ENCODE assay signal across 8 cellular contexts in the genomic region with DNA sequence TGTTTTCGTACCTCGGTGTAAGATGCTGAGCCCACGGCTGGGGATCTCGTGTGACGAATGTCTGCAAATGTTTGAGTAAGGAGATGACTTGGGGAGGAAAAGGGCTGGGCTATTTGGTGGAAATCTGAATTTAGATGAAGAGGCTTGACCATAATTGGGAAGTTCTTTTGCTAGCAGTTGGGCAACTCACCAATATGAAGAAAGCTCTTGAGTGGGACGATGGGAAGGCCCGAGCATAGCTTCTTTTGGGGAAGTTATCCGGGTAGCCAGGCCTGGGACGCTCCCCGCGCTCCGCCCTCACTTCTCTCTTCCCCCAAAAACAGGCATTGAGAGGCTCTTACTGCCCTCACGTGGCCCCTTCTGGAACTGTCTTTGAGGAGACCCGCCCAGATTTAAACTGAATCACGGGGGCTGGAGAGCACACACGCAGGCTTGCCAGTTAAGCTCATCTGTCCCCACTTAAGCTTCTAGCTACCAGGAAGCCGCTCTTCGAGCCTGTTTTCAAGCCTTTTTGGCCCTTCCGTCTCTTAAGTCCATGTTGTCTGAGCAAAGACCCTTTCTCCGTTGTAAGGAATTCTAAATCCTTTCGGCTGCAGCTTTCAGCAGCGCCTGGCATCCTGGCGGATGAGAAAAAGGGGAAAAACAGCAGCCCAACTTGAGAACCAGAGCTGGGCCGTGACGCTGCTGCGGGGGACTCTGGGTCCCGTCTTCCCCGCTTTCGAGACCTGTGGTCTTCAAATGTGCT.
DNase-seq lines count a peak whose midpoint lies in the region; ATAC-seq and TF ChIP-seq lines count a peak whose summit lies in the region.

No MANE protein-coding gene starts in this region.

- TF ChIP-seq CTCF in DOHH2 (IDR thresholded peaks at IDR 0.05; ENCODE audit: low read depth, low read length, poor library complexity, severe bottlenecking), result peak; percentile 84

- DNase-seq in Jurkat, Clone E6-1 (ENCODE audit: low read depth, low spot score), result peak; percentile 83
- peak; percentile 87 to 90 for DNase-seq in activated T-cell treated with anti-CD3 and anti-CD28 coated beads, Interleukin-2, amount 50 U/mL, for 72 hours
- DNase-seq in fibroblast of gingiva (ENCODE audit: low read depth), result peak; percentile 97
- DNase-seq in naive B cell, result peak; percentile 89
- DNase-seq in stimulated activated effector memory CD8-positive, alpha-beta T cell treated with anti-CD3 and anti-CD28 coated beads, Interleukin-12 subunit alpha, Interleukin-12 subunit beta, amount 100 ng/mL, for 72 hours (ENCODE audit: low spot score in 2 of 2), result peak; percentile 85 to 95

- peak overlapping the region; percentile 64 for H3K27ac Mint-ChIP-seq in activated T-cell treated with anti-CD3 and anti-CD28 coated beads, Interleukin-2, amount 50 U/mL, for 72 hours
- peak overlapping the region; percentile 90 to 99 (median 97) for H3K27ac Mint-ChIP-seq in naive B cell
- H3K27ac Mint-ChIP-seq in stimulated activated effector memory CD8-positive, alpha-beta T cell treated with anti-CD3 and anti-CD28 coated beads, Interleukin-12 subunit alpha, Interleukin-12 subunit beta, amount 100 ng/mL, for 72 hours, result peak overlapping the region; percentile 88

- H3K27ac ChIP-seq in DOHH2 (ENCODE audit: low read depth, low read length), result no peak overlapping the region

- H3K9me3 Mint-ChIP-seq in activated T-cell treated with anti-CD3 and anti-CD28 coated beads, Interleukin-2, amount 50 U/mL, for 72 hours, result no peaks in the 10 kb centered on the region
- peaks cover 2 to 10% (median 4%) of the 10 kb centered on the region in 7 donors for H3K9me3 Mint-ChIP-seq in naive B cell
- no peaks in the 10 kb centered on the region for H3K9me3 Mint-ChIP-seq in stimulated activated effector memory CD8-positive, alpha-beta T cell treated with anti-CD3 and anti-CD28 coated beads, Interleukin-12 subunit alpha, Interleukin-12 subunit beta, amount 100 ng/mL, for 72 hours

- peaks cover 16% of the 10 kb centered on the region for H3K4me1 ChIP-seq in DOHH2 (ENCODE audit: control insufficient read depth, low read length)

- ATAC-seq in GM21619 (IDR thresholded peaks at IDR 0.05; ENCODE audit: unreplicated experiment) (peak; percentile 94), naive B cell (ENCODE audit: low read depth in 2 of 2) (peak; percentile 92 to 94)
- ATAC-seq in activated T-cell treated with anti-CD3 and anti-CD28 coated beads, Interleukin-2, amount 50 U/mL, for 72 hours (replicated peaks in 1 of 2), result peak; percentile 98
- ATAC-seq in stimulated activated effector memory CD8-positive, alpha-beta T cell treated with anti-CD3 and anti-CD28 coated beads, Interleukin-12 subunit alpha, Interleukin-12 subunit beta, amount 100 ng/mL, for 72 hours, result peak; percentile 98

- H3F3A ChIP-seq in DOHH2 (ENCODE audit: control insufficient read depth, insufficient read depth), result peaks cover 2% of the 10 kb centered on the region; the same call in 1 of the 2 replicates

- H3K79me2 ChIP-seq in DOHH2 (ENCODE audit: control insufficient read depth, low read length), result no peaks in the 10 kb centered on the region

- no peaks in the 10 kb centered on the region for H3K36me3 Mint-ChIP-seq in activated T-cell treated with anti-CD3 and anti-CD28 coated beads, Interleukin-2, amount 50 U/mL, for 72 hours (ENCODE audit: insufficient read depth in 2 of 2)
- H3K36me3 Mint-ChIP-seq in naive B cell, result peaks cover 0 to 5% of the 10 kb centered on the region in 2 donors
- H3K36me3 Mint-ChIP-seq in stimulated activated effector memory CD8-positive, alpha-beta T cell treated with anti-CD3 and anti-CD28 coated beads, Interleukin-12 subunit alpha, Interleukin-12 subunit beta, amount 100 ng/mL, for 72 hours, result no peaks in the 10 kb centered on the region

- no peaks in the 10 kb centered on the region for H3K9me2 ChIP-seq in DOHH2 (replicated peaks; ENCODE audit: control insufficient read depth, low read length)

- H4K20me1 ChIP-seq in DOHH2 (ENCODE audit: control insufficient read depth, insufficient read depth, low read depth, low read length), result no peaks in the 10 kb centered on the region

- H3K4me3 ChIP-seq in DOHH2 (ENCODE audit: low read length), result peak overlapping the region; percentile 63
- peak overlapping the region; percentile 24 for H3K4me3 ChIP-seq in Jurkat, Clone E6-1 (ENCODE audit: low read length)

- H3K4me3 Mint-ChIP-seq in activated T-cell treated with anti-CD3 and anti-CD28 coated beads, Interleukin-2, amount 50 U/mL, for 72 hours, result peak overlapping the region; percentile 72 to 73
- H3K4me3 Mint-ChIP-seq in naive B cell, result peak overlapping the region; percentile 72 to 92 (median 85)
- H3K4me3 Mint-ChIP-seq in stimulated activated effector memory CD8-positive, alpha-beta T cell treated with anti-CD3 and anti-CD28 coated beads, Interleukin-12 subunit alpha, Interleukin-12 subunit beta, amount 100 ng/mL, for 72 hours, result peak overlapping the region; percentile 68

- H3K4me2 ChIP-seq in DOHH2 (ENCODE audit: low read length), result peak overlapping the region; percentile 89

- peaks cover 11% of the 10 kb centered on the region for H3K27me3 Mint-ChIP-seq in activated T-cell treated with anti-CD3 and anti-CD28 coated beads, Interleukin-2, amount 50 U/mL, for 72 hours (ENCODE audit: low read depth)
- no peaks in the 10 kb centered on the region for H3K27me3 Mint-ChIP-seq in naive B cell

- no peaks in the 10 kb centered on the region for H3K36me3 ChIP-seq in DOHH2 (ENCODE audit: control insufficient read depth, low read length)

- H3K4me1 Mint-ChIP-seq in activated T-cell treated with anti-CD3 and anti-CD28 coated beads, Interleukin-2, amount 50 U/mL, for 72 hours (ENCODE audit: low read depth), result peaks cover 16% of the 10 kb centered on the region
- H3K4me1 Mint-ChIP-seq in naive B cell, result peaks cover 17 to 23% (median 19%) of the 10 kb centered on the region in 3 donors
- peaks cover 17% of the 10 kb centered on the region for H3K4me1 Mint-ChIP-seq in stimulated activated effector memory CD8-positive, alpha-beta T cell treated with anti-CD3 and anti-CD28 coated beads, Interleukin-12 subunit alpha, Interleukin-12 subunit beta, amount 100 ng/mL, for 72 hours

- peaks cover 2% of the 10 kb centered on the region; the same call in 1 of the 2 replicates for H3K27me3 ChIP-seq in DOHH2 (ENCODE audit: control insufficient read depth, low read length)

- H3K9me3 ChIP-seq in DOHH2 (ENCODE audit: control insufficient read depth, insufficient read depth, low read length), result no peaks in the 10 kb centered on the region

TF ChIP-seq in PFSK-1, 5 proteins besides CTCF, POLR2A, EP300 and RAD21:
- TF ChIP-seq POLR2AphosphoS5 (IDR thresholded peaks at IDR 0.05; ENCODE audit: low read depth, low read length) (peak; percentile 84), TAF1 (IDR thresholded peaks at IDR 0.05; ENCODE audit: borderline replicate concordance, insufficient read depth, low read length) (peak; percentile 88; the same call in 1 of the 2 replicates), SIN3A (IDR thresholded peaks at IDR 0.05; ENCODE audit: borderline replicate concordance, insufficient read depth, low read length) (no peak)
TF ChIP-seq in PFSK-1: peak in this region for 2.
